8 cellular contexts compared by ENCODE assay signal in the genomic region with DNA sequence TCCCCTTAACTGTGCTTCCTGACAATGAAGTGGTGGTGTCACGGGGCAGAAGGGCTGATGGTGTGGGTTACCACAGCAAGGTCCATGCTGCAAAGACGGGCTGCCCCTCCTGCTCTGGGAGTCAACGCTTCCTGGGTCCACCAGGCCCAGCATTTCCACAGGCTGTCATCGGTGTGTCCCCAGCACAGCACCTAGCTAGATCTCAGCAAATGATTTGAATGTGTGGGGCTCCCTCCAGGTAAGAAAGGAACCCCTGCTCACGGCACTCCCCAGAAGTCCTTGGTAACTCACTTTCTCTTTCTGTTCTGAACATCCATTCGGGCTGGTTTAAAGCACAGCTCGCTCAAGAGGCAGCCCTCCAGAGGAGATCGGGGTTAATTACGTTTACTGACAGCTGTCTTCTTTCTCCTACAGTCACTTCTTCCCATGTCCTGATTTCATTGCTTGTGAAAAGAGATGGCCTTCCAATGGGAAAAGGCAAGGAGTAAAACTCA. TPM values are rescaled to one million over a fixed set of nuclear protein-coding genes. Genes with fewer than 3 reads are reported as not detected.
DNase-seq lines count a peak whose midpoint lies in the region; ATAC-seq and TF ChIP-seq lines count a peak whose summit lies in the region.

No MANE protein-coding gene starts in this region.

- H3K4me1 ChIP-seq in CD4-positive, alpha-beta memory T cell (ENCODE audit: insufficient read depth, low read length) = peaks cover 52% of the 10 kb centered on the region
- H3K4me1 ChIP-seq in body of pancreas = peaks cover 33% of the 10 kb centered on the region

- no peaks in the 10 kb centered on the region for H3K27me3 ChIP-seq in CD4-positive, alpha-beta memory T cell (ENCODE audit: insufficient read depth, low read length)
- H3K27me3 ChIP-seq in body of pancreas = no peaks in the 10 kb centered on the region

- peaks cover 0 to 2% of the 10 kb centered on the region in 2 donors for H3K27me3 Mint-ChIP-seq in CD4-positive, alpha-beta memory T cell

- peak in 1 of 7 experiments; percentile 24 for TF ChIP-seq CTCF in body of pancreas (IDR thresholded peaks at IDR 0.05)

- intact Hi-C loops in CD4-positive, alpha-beta memory T cell (cut with micrococcal nuclease) = loop anchor here (1.0 to 10.0 kb wide), 6 partner anchors 29 to 793 kb away; a partner anchor contains a TSS
- intact Hi-C loops in body of pancreas (cut with DNase I) = no loop called here

- H3K36me3 ChIP-seq in CD4-positive, alpha-beta memory T cell (ENCODE audit: insufficient read depth, low read length) = no peaks in the 10 kb centered on the region
- no peaks in the 10 kb centered on the region for H3K36me3 ChIP-seq in body of pancreas (replicated peaks in 1 of 2; ENCODE audit: insufficient read depth in 1 of 2, low read depth in 2 of 2)

- H3K4me1 Mint-ChIP-seq in CD4-positive, alpha-beta memory T cell = peaks cover 37 to 66% (median 50%) of the 10 kb centered on the region in 4 donors

- ATAC-seq in GM19395 (IDR thresholded peaks at IDR 0.05; ENCODE audit: unreplicated experiment) (peak; percentile 91), HG03575 (IDR thresholded peaks at IDR 0.05; ENCODE audit: extremely low read depth, insufficient number of reproducible peaks, low FRiP score, unreplicated experiment) (peak; percentile 65), body of pancreas (peak; percentile 56)

- peak overlapping the region; percentile 48 to 73 for H3K4me3 ChIP-seq in CD4-positive, alpha-beta memory T cell (ENCODE audit: low read length in 2 of 2)
- no peak overlapping the region for H3K4me3 ChIP-seq in body of pancreas

- no peaks in the 10 kb centered on the region for H3K9me3 Mint-ChIP-seq in CD4-positive, alpha-beta memory T cell

- peak overlapping the region; percentile 87 to 97 (median 95) for H3K27ac Mint-ChIP-seq in CD4-positive, alpha-beta memory T cell

- H3K9me3 ChIP-seq in CD4-positive, alpha-beta memory T cell (ENCODE audit: control insufficient read depth in 1 of 2, low read length in 2 of 2) = no peaks in the 10 kb centered on the region
- no peaks in the 10 kb centered on the region for H3K9me3 ChIP-seq in body of pancreas

- H3K4me3 Mint-ChIP-seq in CD4-positive, alpha-beta memory T cell = peak overlapping the region; percentile 81 to 95 (median 87)

- CTCF ChIA-PET in CD4-positive, alpha-beta memory T cell (lab: Charles Lee; ENCODE audit: partially characterized antibody) = interaction anchor here (0.8 to 3.5 kb wide), 28 partner anchors 8 to 318 kb away, joined by 3 to 84 read pairs (median 4); a partner anchor contains a TSS

- peak overlapping the region; percentile 74 for H3K27ac ChIP-seq in CD4-positive, alpha-beta memory T cell (ENCODE audit: low read depth, low read length)
- peak overlapping the region; percentile 55 to 81 (median 76) for H3K27ac ChIP-seq in body of pancreas

- no peaks in the 10 kb centered on the region for H3K36me3 Mint-ChIP-seq in CD4-positive, alpha-beta memory T cell

- DNase-seq in CD4-positive, alpha-beta memory T cell = peak; percentile 75 to 80 (median 77)
- DNase-seq in T-helper 1 cell (peak; percentile 16 to 84 (median 39)), body of pancreas (peak; percentile 28 to 47 (median 37)), lung microvascular endothelial cell (ENCODE audit: low read depth in 2 of 2) (peak; percentile 61 to 79), NCI-H2196 treated with DMSO at 0.1 percent for 48 hours (lab: John Stamatoyannopoulos, UW; ENCODE audit: unreplicated experiment) (no peak)
- peak; percentile 31 to 38 for DNase-seq in stimulated activated CD8-positive, alpha-beta memory T cell treated with anti-CD3 and anti-CD28 coated beads, Interleukin-4, amount 100 ng/mL, for 4 hours (ENCODE audit: low read depth in 2 of 2, low spot score in 1 of 2)

- POLR2A ChIA-PET in CD4-positive, alpha-beta memory T cell (lab: Charles Lee; ENCODE audit: partially characterized antibody) = interaction anchor here (0.9 to 7.8 kb wide), 18 partner anchors 8 to 232 kb away, joined by 3 to 221 read pairs (median 4); a partner anchor contains a TSS

- 18 to 22% methylated on average over 8 to 9 of the region's 9 CpGs for WGBS in body of pancreas, 2 donors

- TF ChIP-seq POLR2A in body of pancreas (IDR thresholded peaks at IDR 0.05) = peak in 1 of 3 donors; percentile 30

RNA-seq across cellular contexts. Expression of a gene that starts 27.3 kb away (rescaled TPM):
- 10 to 100 TPM; 10.5 to 11.1 TPM for total RNA-seq in CD4-positive, alpha-beta memory T cell
- 10 to 100 TPM in 1 of 2 donors, 1 to 10 TPM in 1; 8.2 to 12.8 TPM for polyA plus RNA-seq in CD4-positive, alpha-beta memory T cell
- total RNA-seq in body of pancreas (1 to 10 TPM; 3.4 to 4.0 TPM), lung microvascular endothelial cell (0.87 and 1.8 TPM in 2 replicates)

Comparison
In these comparisons a context has a peak if more than half of its experiments do, and no peak if none do; other contexts are left out.
1. H3K4me3 ChIP-seq: peak in CD4-positive, alpha-beta memory T cell (2 of 2); none in body of pancreas (0 of 2).
2. Peak in every context shown above with its lines, with median percentiles within 50 percentile points of each other: ATAC-seq.